In the genomic region with DNA sequence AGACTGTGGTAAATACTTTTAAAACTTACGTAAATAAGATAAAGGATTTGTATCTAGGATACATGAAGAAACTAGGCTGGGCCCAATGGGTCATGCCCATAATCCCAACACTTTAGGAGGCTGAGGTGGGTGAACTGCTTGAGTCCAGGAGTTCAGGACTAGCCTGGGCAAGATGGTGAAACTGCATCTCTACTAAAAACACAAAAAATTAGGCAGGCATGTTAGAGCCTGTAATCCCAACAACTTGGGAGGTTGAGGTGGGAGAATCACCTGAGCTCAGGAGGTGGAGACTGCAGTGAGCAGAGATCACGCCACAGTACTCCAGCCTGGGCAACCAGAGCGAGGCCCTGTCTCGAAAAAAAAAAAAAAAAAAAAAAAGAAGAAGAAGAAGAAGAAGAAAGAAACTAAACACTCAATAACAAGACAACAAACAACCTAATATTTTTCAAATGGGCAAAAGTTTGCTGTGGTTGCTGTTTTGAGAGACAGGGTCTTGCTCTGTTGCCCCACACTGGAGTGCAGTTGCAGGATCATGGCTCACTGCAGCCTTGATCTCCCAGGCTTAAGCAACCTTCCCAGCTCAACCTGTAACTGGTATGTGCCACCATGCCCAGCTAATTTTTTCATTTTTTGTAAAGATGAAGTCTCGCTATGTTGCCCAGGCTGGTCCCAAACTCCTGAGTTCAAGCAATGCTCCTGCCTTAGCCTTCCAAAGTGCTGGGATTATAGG, we compare ENCODE assay signal across 17 cellular contexts.
DNase-seq lines count a peak whose midpoint lies in the region; ATAC-seq, FAIRE-seq and TF ChIP-seq lines count a peak whose summit lies in the region.
"Had no signal": no experiment of that assay in that cellular context is flagged by ENCODE, and none has a peak within 500 bp of the region (broad histone marks: within the 10 kb centered on the region; RNA-seq: fewer than 3 reads in every experiment).

No MANE protein-coding gene starts in this region.

- peak overlapping the region; percentile 57 for H3K27ac Mint-ChIP-seq in activated T-cell treated with anti-CD3 and anti-CD28 coated beads, Interleukin-2, amount 50 U/mL, for 24 hours
- H3K27ac Mint-ChIP-seq in WTC11 (0 out of 2 replicates have a peak overlapping the region, but pooled peaks have one; percentile 16), progenitor cell of endocrine pancreas (peak overlapping the region; percentile 52)
- H3K27ac Mint-ChIP-seq: B cell; CD4-positive, alpha-beta memory T cell had no signal

- no peak overlapping the region for H3K4me3 ChIP-seq in epithelial cell of esophagus (ENCODE audit: low read length)
- H3K4me3 ChIP-seq: SJSA1 had no signal

- FAIRE-seq in urothelium cell line (lab: Jason Lieb, UNC), result no peak
- FAIRE-seq: HTR-8/SVneo had no signal

- CTCF ChIA-PET in WTC11 (lab: Charles Lee), result no interaction called here

- H3K36me3 Mint-ChIP-seq in activated T-cell treated with anti-CD3 and anti-CD28 coated beads, Interleukin-2, amount 50 U/mL, for 24 hours (ENCODE audit: low read depth), result peaks cover 55% of the 10 kb centered on the region
- peaks cover 30% of the 10 kb centered on the region for H3K36me3 Mint-ChIP-seq in WTC11
- peaks cover 27% of the 10 kb centered on the region for H3K36me3 Mint-ChIP-seq in progenitor cell of endocrine pancreas (ENCODE audit: insufficient read depth)

- no peaks in the 10 kb centered on the region for H3K9me3 Mint-ChIP-seq in activated T-cell treated with anti-CD3 and anti-CD28 coated beads, Interleukin-2, amount 50 U/mL, for 24 hours
- H3K9me3 Mint-ChIP-seq in WTC11, result peaks cover 11% of the 10 kb centered on the region
- no peaks in the 10 kb centered on the region for H3K9me3 Mint-ChIP-seq in progenitor cell of endocrine pancreas (ENCODE audit: low read depth)

- no peaks in the 10 kb centered on the region for H3K27me3 Mint-ChIP-seq in activated T-cell treated with anti-CD3 and anti-CD28 coated beads, Interleukin-2, amount 50 U/mL, for 24 hours
- H3K27me3 Mint-ChIP-seq in WTC11 (ENCODE audit: low read depth) (no peaks in the 10 kb centered on the region), progenitor cell of endocrine pancreas (no peaks in the 10 kb centered on the region)
- H3K27me3 Mint-ChIP-seq: B cell; CD4-positive, alpha-beta memory T cell had no signal

- POLR2A ChIA-PET in WTC11 (lab: Charles Lee), result interaction anchor here (0.6 kb wide), 1 partner anchor 386 kb away, joined by 3 read pairs; no protein-coding TSS in a partner anchor

- H3K4me1 Mint-ChIP-seq in activated T-cell treated with anti-CD3 and anti-CD28 coated beads, Interleukin-2, amount 50 U/mL, for 24 hours (ENCODE audit: low read depth), result peaks cover 9% of the 10 kb centered on the region
- H3K4me1 Mint-ChIP-seq in WTC11 (peaks cover 17% of the 10 kb centered on the region), progenitor cell of endocrine pancreas (ENCODE audit: low read depth) (no peaks in the 10 kb centered on the region)
- H3K4me1 Mint-ChIP-seq: CD4-positive, alpha-beta memory T cell had no signal

- TF ChIP-seq CTCF in WTC11 (IDR thresholded peaks at IDR 0.05), result no peak
- TF ChIP-seq CTCF in epithelial cell of esophagus (IDR thresholded peaks at IDR 0.05; ENCODE audit: insufficient read depth, low read depth, low read length, missing control alignments), result no peak
- no peak for TF ChIP-seq CTCF in progenitor cell of endocrine pancreas (IDR thresholded peaks at IDR 0.05; ENCODE audit: unreplicated experiment)

- DNase-seq in activated T-cell treated with anti-CD3 and anti-CD28 coated beads, Interleukin-2, amount 50 U/mL, for 24 hours, result no peak
- DNase-seq in activated T-cell treated with anti-CD3 and anti-CD28 coated beads, Interleukin-2, amount 50 U/mL, for 1 hour, result no peak
- DNase-seq in WTC11 (ENCODE audit: low spot score), result no peak
- peak; percentile 58 for DNase-seq in epithelial cell of esophagus (ENCODE audit: low read depth)
- no peak for DNase-seq in progenitor cell of endocrine pancreas (ENCODE audit: low spot score, unreplicated experiment)
- no peak for DNase-seq in cerebellum (ENCODE audit: low spot score)
- no peak for DNase-seq in urothelium cell line (ENCODE audit: low spot score)
- DNase-seq in KG1 (lab: John Stamatoyannopoulos, UW), result no peak
- DNase-seq: CD4-positive, alpha-beta memory T cell; H9; NCI-H1417 treated with DMSO at 0.1 percent for 48 hours; NCI-H1930; NCI-H2171; NCI-H446 had no signal

- ATAC-seq in WTC11, result no peak

- H3K4me3 Mint-ChIP-seq in activated T-cell treated with anti-CD3 and anti-CD28 coated beads, Interleukin-2, amount 50 U/mL, for 24 hours, result no peak overlapping the region
- no peak overlapping the region for H3K4me3 Mint-ChIP-seq in WTC11
- no peak overlapping the region for H3K4me3 Mint-ChIP-seq in progenitor cell of endocrine pancreas (ENCODE audit: low read depth)
- H3K4me3 Mint-ChIP-seq: B cell; CD4-positive, alpha-beta memory T cell; H9 had no signal

TF ChIP-seq in WTC11, 78 proteins besides CTCF, POLR2A, EP300 and RAD21:
- TF ChIP-seq SMAD4 (CRISPR knock-in tag; IDR thresholded peaks at IDR 0.05), result no peak
- TF ChIP-seq ZNF121 (CRISPR knock-in tag; IDR thresholded peaks at IDR 0.05), result peak; percentile 81
TF ChIP-seq in WTC11: peak in this region for 1.
